Comparison of ENCODE assay signal across 1 cellular context in genomic region chr6:166553563-166554271, GRCh38.
TF ChIP-seq lines count a peak whose summit lies in the region.

No MANE protein-coding gene starts in this region.

TF ChIP-seq in SK-N-SH, 30 proteins besides CTCF, POLR2A, EP300 and RAD21 (continued from another document):
- TF ChIP-seq ZBTB33 (IDR thresholded peaks at IDR 0.05; ENCODE audit: borderline replicate concordance, low read depth) (no peak), NRF1 (IDR thresholded peaks at IDR 0.05; ENCODE audit: low read depth, low read length) (no peak), NFIC (IDR thresholded peaks at IDR 0.05; ENCODE audit: borderline replicate concordance) (no peak), YY1 (IDR thresholded peaks at IDR 0.05; ENCODE audit: low read depth) (no peak), MAX (IDR thresholded peaks at IDR 0.05; ENCODE audit: low read depth) (peak; percentile 81), USF2 (IDR thresholded peaks at IDR 0.05; ENCODE audit: borderline replicate concordance, low read depth, low read length) (no peak), ELF1 (IDR thresholded peaks at IDR 0.05) (no peak), RFX5 (IDR thresholded peaks at IDR 0.05; ENCODE audit: low read length) (no peak), GATA2 (CRISPR knock-in tag; IDR thresholded peaks at IDR 0.05) (no peak), MXI1 (IDR thresholded peaks at IDR 0.05; ENCODE audit: low read depth, low read length) (no peak), PBX3 (IDR thresholded peaks at IDR 0.05) (no peak), USF1 (IDR thresholded peaks at IDR 0.05; ENCODE audit: borderline replicate concordance, low read depth) (no peak), FOXJ3 (CRISPR knock-in tag; IDR thresholded peaks at IDR 0.05) (no peak), FOSL2 (IDR thresholded peaks at IDR 0.05; ENCODE audit: borderline replicate concordance, low read depth) (peak; percentile 58; the same call in 1 of the 2 replicates), SIN3A (IDR thresholded peaks at IDR 0.05; ENCODE audit: borderline replicate concordance, low read depth, low read length) (0 out of 2 replicates have a peak, but pooled peaks have one; percentile 43), REST (IDR thresholded peaks at IDR 0.05; ENCODE audit: low read depth, low read length) (no peak), RCOR1 (IDR thresholded peaks at IDR 0.05; ENCODE audit: low read length) (no peak)
